9 cellular contexts compared by ENCODE assay signal in the genomic region with DNA sequence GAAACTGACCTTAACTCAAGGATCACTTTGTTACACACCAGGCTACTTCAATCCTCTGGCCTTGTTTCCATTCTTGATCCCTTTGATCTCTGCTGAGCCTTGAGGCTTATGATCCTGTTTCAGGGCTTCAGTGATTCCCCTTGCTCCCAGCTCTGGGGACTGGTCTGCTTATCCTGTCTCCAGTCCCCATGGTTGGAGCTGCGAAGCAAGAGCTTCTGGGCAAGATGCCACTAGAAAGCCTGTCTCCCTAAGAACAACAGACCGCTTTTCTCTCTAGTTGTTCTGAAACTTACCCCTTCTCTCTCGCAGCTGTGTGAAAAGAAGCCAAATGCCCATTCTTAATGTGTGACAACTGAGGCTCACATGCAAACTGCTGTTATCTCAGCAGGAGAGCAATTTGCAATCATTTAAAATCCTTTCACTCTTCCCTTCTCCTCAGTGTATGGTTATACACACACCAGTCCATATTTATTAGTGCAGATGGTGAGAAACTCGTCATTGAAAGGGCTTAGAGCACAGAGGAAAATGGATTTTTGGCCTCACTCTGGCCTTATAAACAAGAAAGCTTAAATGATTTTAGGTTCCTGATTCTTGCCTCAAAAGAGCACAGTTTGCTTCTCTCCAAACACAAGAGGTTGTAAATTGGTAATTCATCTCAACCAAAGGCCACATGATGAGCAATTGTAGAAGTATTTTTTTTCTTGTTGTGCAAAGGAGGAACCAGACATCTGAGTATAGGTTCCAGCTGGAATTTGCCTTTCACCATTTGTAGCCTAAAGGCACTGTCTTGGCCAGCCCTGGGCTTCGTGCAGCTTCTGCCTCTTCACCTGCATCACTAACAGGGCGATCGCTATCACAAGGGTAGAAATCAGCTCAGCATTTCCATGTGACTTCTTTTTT.
DNase-seq lines count a peak whose midpoint lies in the region; ATAC-seq and TF ChIP-seq lines count a peak whose summit lies in the region.
"Had no signal": no experiment of that assay in that cellular context is flagged by ENCODE, and none has a peak within 500 bp of the region (broad histone marks: within the 10 kb centered on the region; RNA-seq: fewer than 3 reads in every experiment).

No MANE protein-coding gene starts in this region.

- POLR2A ChIA-PET in HEK293T (lab: Yijun Ruan, JAX), result no interaction called here

- H3K36me3 ChIP-seq in lower lobe of right lung, result no peaks in the 10 kb centered on the region

- intact Hi-C loops in lower lobe of right lung (cut with DNase I), result no loop called here

- peak overlapping the region; percentile 21 for H3K27ac ChIP-seq in lower lobe of right lung
- H3K27ac ChIP-seq: C4-2B had no signal

- no peaks in the 10 kb centered on the region for H3K27me3 ChIP-seq in lower lobe of right lung (ENCODE audit: low read depth)

- CTCF ChIA-PET in HEK293T (lab: Yijun Ruan, JAX), result no interaction called here

- ATAC-seq in lower lobe of right lung, result no peak

- peaks cover 38% of the 10 kb centered on the region for H3K4me1 ChIP-seq in lower lobe of right lung

- no peaks in the 10 kb centered on the region for H3K9me3 ChIP-seq in lower lobe of right lung

- DNase-seq in AG20443 (ENCODE audit: low spot score) (peak; percentile 72), NCI-H2081 (lab: John Stamatoyannopoulos, UW) (peak; percentile 43 to 84), cardiac fibroblast (ENCODE audit: low read depth in 2 of 2) (peak; percentile 43 to 54), lower lobe of right lung (no peak), H4 (ENCODE audit: low spot score) (no peak), HEK293T (ENCODE audit: extremely low spot score) (no peak)
- no peak for DNase-seq in activated naive CD4-positive, alpha-beta T cell treated with Interleukin-2 at 50 U/mL for 16 hours
- DNase-seq in activated CD8-positive, alpha-beta memory T cell treated with anti-CD3 and anti-CD28 coated beads, Interleukin-2, amount 50 U/mL, for 4 hours, result no peak

- H3K4me3 ChIP-seq in cardiac fibroblast (replicated peaks in 1 of 2; ENCODE audit: low read depth in 2 of 2, low read length in 2 of 2) (no peak overlapping the region), lower lobe of right lung (no peak overlapping the region)

- TF ChIP-seq CTCF in cardiac fibroblast (IDR thresholded peaks at IDR 0.05; ENCODE audit: low read depth, low read length) (no peak), lower lobe of right lung (IDR thresholded peaks at IDR 0.05) (no peak)

TF ChIP-seq in HEK293T, 16 proteins besides CTCF, POLR2A, EP300 and RAD21:
- TF ChIP-seq NFRKB (IDR thresholded peaks at IDR 0.05), result no peak
- no peak for TF ChIP-seq CTBP1 (IDR thresholded peaks at IDR 0.05; ENCODE audit: borderline replicate concordance)
- TF ChIP-seq SP1 (IDR thresholded peaks at IDR 0.05), result no peak
- no peak for TF ChIP-seq HDGF (IDR thresholded peaks at IDR 0.05; ENCODE audit: borderline replicate concordance)
- no peak for TF ChIP-seq L3MBTL2 (conservative IDR thresholded peaks at IDR 0.05)
- TF ChIP-seq FOXK2 (IDR thresholded peaks at IDR 0.05), result no peak
- no peak for TF ChIP-seq SUZ12 (IDR thresholded peaks at IDR 0.05)
- TF ChIP-seq ZNF384 (IDR thresholded peaks at IDR 0.05), result no peak
- TF ChIP-seq ARNT (IDR thresholded peaks at IDR 0.05), result no peak
- no peak for TF ChIP-seq LEF1 (IDR thresholded peaks at IDR 0.05; ENCODE audit: borderline replicate concordance)
- no peak for TF ChIP-seq TARDBP (IDR thresholded peaks at IDR 0.05)
- TF ChIP-seq, protein P1, sequence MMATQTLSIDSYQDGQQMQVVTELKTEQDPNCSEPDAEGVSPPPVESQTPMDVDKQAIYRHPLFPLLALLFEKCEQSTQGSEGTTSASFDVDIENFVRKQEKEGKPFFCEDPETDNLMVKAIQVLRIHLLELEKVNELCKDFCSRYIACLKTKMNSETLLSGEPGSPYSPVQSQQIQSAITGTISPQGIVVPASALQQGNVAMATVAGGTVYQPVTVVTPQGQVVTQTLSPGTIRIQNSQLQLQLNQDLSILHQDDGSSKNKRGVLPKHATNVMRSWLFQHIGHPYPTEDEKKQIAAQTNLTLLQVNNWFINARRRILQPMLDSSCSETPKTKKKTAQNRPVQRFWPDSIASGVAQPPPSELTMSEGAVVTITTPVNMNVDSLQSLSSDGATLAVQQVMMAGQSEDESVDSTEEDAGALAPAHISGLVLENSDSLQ (IDR thresholded peaks at IDR 0.05), result no peak
- no peak for TF ChIP-seq BHLHE40 (IDR thresholded peaks at IDR 0.05; ENCODE audit: borderline replicate concordance)
- TF ChIP-seq ELF4 (IDR thresholded peaks at IDR 0.05), result no peak
- no peak for TF ChIP-seq FOXM1 (IDR thresholded peaks at IDR 0.05; ENCODE audit: borderline replicate concordance)
- TF ChIP-seq FOXA1 (IDR thresholded peaks at IDR 0.05), result no peak

Comparison
In these comparisons a context has a peak if more than half of its experiments do, and no peak if none do; other contexts are left out.
1. DNase-seq: peak in AG20443 (single experiment), NCI-H2081 (2 of 2) and cardiac fibroblast (2 of 2); none in lower lobe of right lung (single experiment), H4 (single experiment), HEK293T (single experiment), activated naive CD4-positive, alpha-beta T cell treated with Interleukin-2 at 50 U/mL for 16 hours (single experiment) and activated CD8-positive, alpha-beta memory T cell treated with anti-CD3 and anti-CD28 coated beads, Interleukin-2, amount 50 U/mL, for 4 hours (single experiment).